In the genomic region with DNA sequence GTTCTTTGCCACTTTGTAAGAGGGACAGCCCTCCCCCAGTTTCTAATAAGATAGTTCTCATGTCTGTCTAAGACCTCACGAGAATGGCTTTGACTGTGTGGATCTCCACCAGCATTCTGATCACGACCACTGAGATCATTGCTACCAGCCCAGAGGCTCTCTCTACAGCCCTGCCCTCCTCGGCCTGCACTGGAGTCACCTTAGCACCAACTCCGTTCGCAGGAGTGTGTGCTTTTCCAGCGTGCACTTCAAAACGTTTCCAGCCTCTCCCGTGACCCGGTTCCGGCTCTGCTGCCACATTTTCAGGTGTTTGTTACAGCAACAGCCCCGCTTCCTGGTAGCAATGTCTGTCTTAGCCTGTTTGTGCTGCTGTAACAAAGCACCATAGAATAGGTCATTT, we compare ENCODE assay signal across 20 cellular contexts. TPM values are rescaled to one million over a fixed set of nuclear protein-coding genes. Genes with fewer than 3 reads are reported as not detected.
DNase-seq lines count a peak whose midpoint lies in the region; ATAC-seq and TF ChIP-seq lines count a peak whose summit lies in the region.
"Had no signal": no experiment of that assay in that cellular context is flagged by ENCODE, and none has a peak within 500 bp of the region (broad histone marks: within the 10 kb centered on the region; RNA-seq: fewer than 3 reads in every experiment).

No MANE protein-coding gene starts in this region.

- no peaks in the 10 kb centered on the region for H3K4me1 ChIP-seq in lower lobe of right lung
- H3K4me1 ChIP-seq: A549, BE2C, SJSA1 had no signal

- no peaks in the 10 kb centered on the region for H3K9me3 ChIP-seq in lower lobe of right lung
- H3K9me3 ChIP-seq: A549, BE2C had no signal

- in situ Hi-C loops in G401 (cut with HindIII; ENCODE audit: low sequenced_read_pairs) = no loop called here

- intact Hi-C loops in lower lobe of right lung (cut with DNase I) = no loop called here

- DNase-seq in G401 (ENCODE audit: low spot score) (peak; percentile 25), caudate nucleus (lab: John Stamatoyannopoulos, UW) (peak in 9 of 61 donors; percentile 8 to 40 (median 25)), lower lobe of right lung (no peak), superior temporal gyrus (ENCODE audit: extremely low spot score) (peak; percentile 9)
- DNase-seq: BE2C, DMS53, GF-D8, H7, IMR-90, NCI-H1105, NCI-H2029 treated with DMSO at 0.1 percent for 48 hours, NCI-H226, NCI-H524 had no signal

- no peaks in the 10 kb centered on the region for H3K36me3 ChIP-seq in lower lobe of right lung
- H3K36me3 ChIP-seq: BE2C, SJSA1 had no signal

- peak overlapping the region; percentile 41 for H3K27ac ChIP-seq in caudate nucleus (ENCODE audit: low read depth, low read length)
- no peak overlapping the region for H3K27ac ChIP-seq in lower lobe of right lung
- H3K27ac ChIP-seq: A549, KMS-11, SJSA1 had no signal

- peak; percentile 28 to 33 for ATAC-seq in lower lobe of right lung
- no peak for ATAC-seq in GM18511 (IDR thresholded peaks at IDR 0.05; ENCODE audit: unreplicated experiment)
- no peak for ATAC-seq in HG02623 (IDR thresholded peaks at IDR 0.05; ENCODE audit: unreplicated experiment)
- no peak for ATAC-seq in HG03025 (IDR thresholded peaks at IDR 0.05; ENCODE audit: low FRiP score, unreplicated experiment)
- ATAC-seq: A549, Right ventricle myocardium inferior had no signal

- no peak for TF ChIP-seq CTCF in lower lobe of right lung (IDR thresholded peaks at IDR 0.05)

- no peak overlapping the region for H3K4me3 ChIP-seq in lower lobe of right lung
- H3K4me3 ChIP-seq: A549, SJSA1 had no signal

- no peaks in the 10 kb centered on the region for H3K27me3 ChIP-seq in lower lobe of right lung (ENCODE audit: low read depth)
- H3K27me3 ChIP-seq: BE2C, SJSA1 had no signal

RNA-seq across cellular contexts. Expression of a gene that starts 26.2 kb away (rescaled TPM):
- total RNA-seq in G401 (2014; rRNA removed; shearing (Covaris generic)) = not detected in 2 replicates
- 12.5 TPM for total RNA-seq in lower lobe of right lung
- total RNA-seq: H7, IMR-90 had no signal

RNA-seq across cellular contexts. Expression of a gene that starts 26.3 kb away (rescaled TPM):
- total RNA-seq in G401 (2014; rRNA removed; shearing (Covaris generic)) = not detected in 2 replicates
- total RNA-seq in lower lobe of right lung = 12.1 TPM
- total RNA-seq: H7, IMR-90 had no signal

RNA-seq across cellular contexts. Expression of a gene that starts 49.1 kb away (rescaled TPM):
- total RNA-seq in G401 (2014; rRNA removed; shearing (Covaris generic)) = 61.8 and 105 TPM in 2 replicates
- 850 TPM for total RNA-seq in lower lobe of right lung

RNA-seq across cellular contexts. Expression of a gene that starts 57.7 kb away (rescaled TPM):
- not detected in 2 replicates for total RNA-seq in G401 (2014; rRNA removed; shearing (Covaris generic))
- 1.7 TPM for total RNA-seq in lower lobe of right lung
- total RNA-seq: IMR-90, SJSA1 had no signal

Comparison
In these comparisons a context has a peak if more than half of its experiments do, and no peak if none do; other contexts are left out.
1. ATAC-seq: peak in lower lobe of right lung (2 of 2); none in GM18511 (single experiment), HG02623 (single experiment) and HG03025 (single experiment).
2. RNA of a gene that starts 26.2 kb away (total RNA-seq): 12.5 TPM in lower lobe of right lung (single experiment); not detected in G401; every median in the first group is over 10 times any median in the second.
3. RNA of a gene that starts 26.3 kb away (total RNA-seq): 12.1 TPM in lower lobe of right lung (single experiment); not detected in G401; every median in the first group is over 10 times any median in the second.